ENCODE assay signal across 8 cellular contexts in the genomic region with DNA sequence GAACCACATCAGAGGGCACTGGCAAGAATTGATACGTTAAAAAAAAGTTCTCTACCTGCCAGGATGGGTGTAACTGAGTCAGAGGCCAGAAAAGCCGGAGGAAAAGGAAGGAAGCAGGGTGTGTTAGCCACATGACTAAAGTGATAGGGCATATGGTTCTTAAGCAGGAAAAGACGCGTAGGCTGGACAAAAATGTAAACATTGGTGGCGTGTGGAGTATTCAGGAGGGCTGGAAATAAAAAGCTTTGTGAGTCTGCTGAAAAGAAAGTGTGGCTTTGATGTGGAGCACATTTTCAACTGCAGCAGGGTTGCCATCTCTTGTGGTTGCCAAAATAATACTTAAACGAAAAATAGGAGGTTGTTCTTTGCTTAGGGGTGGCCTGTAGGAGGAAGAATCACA.
DNase-seq lines count a peak whose midpoint lies in the region; ATAC-seq and TF ChIP-seq lines count a peak whose summit lies in the region.
"Had no signal": no experiment of that assay in that cellular context is flagged by ENCODE, and none has a peak within 500 bp of the region (broad histone marks: within the 10 kb centered on the region; RNA-seq: fewer than 3 reads in every experiment).

No MANE protein-coding gene starts in this region.

- H3K4me3 ChIP-seq in RWPE2 (ENCODE audit: severe bottlenecking) = no peak overlapping the region

- H3K9me3 ChIP-seq in RWPE2 (ENCODE audit: severe bottlenecking) = no peaks in the 10 kb centered on the region

- DNase-seq in EL = peak; percentile 55
- DNase-seq in RWPE2 (ENCODE audit: low spot score) = no peak
- peak; percentile 40 for DNase-seq in astrocyte of the hippocampus (ENCODE audit: low read depth, low spot score)
- no peak for DNase-seq in nephron progenitor cell
- DNase-seq in NCI-H2081 (lab: John Stamatoyannopoulos, UW) = no peak
- DNase-seq: cortex of kidney had no signal

- no peaks in the 10 kb centered on the region for H3K27me3 Mint-ChIP-seq in nephron progenitor cell (ENCODE audit: low read depth, poor library complexity)

- H3K36me3 ChIP-seq in RWPE2 (ENCODE audit: low read depth) = no peaks in the 10 kb centered on the region

- no peaks in the 10 kb centered on the region for H3K27me3 ChIP-seq in RWPE2 (ENCODE audit: insufficient read depth, poor library complexity, severe bottlenecking)

- H3K36me3 Mint-ChIP-seq in nephron progenitor cell (ENCODE audit: low read depth) = peaks cover 4% of the 10 kb centered on the region

- H3K4me1 ChIP-seq in RWPE2 (ENCODE audit: insufficient read depth, poor library complexity, severe bottlenecking) = no peaks in the 10 kb centered on the region

- TF ChIP-seq CTCF in RWPE2 (IDR thresholded peaks at IDR 0.05; ENCODE audit: poor library complexity, severe bottlenecking) (no peak), nephron progenitor cell (IDR thresholded peaks at IDR 0.05) (no peak)

- H3K9me3 Mint-ChIP-seq in nephron progenitor cell = peaks cover 14% of the 10 kb centered on the region

- H3K4me1 Mint-ChIP-seq in nephron progenitor cell = peaks cover 14% of the 10 kb centered on the region

- H3K27ac ChIP-seq in RWPE2 (ENCODE audit: poor library complexity, severe bottlenecking) = no peak overlapping the region

- peak overlapping the region; percentile 3 for H3K27ac Mint-ChIP-seq in nephron progenitor cell

- ATAC-seq in RWPE2 (ENCODE audit: low read depth) = peak; percentile 65
- no peak for ATAC-seq in GM21528 (IDR thresholded peaks at IDR 0.05; ENCODE audit: low FRiP score, unreplicated experiment)
- ATAC-seq in GM18502 (IDR thresholded peaks at IDR 0.05; ENCODE audit: poor library complexity, unreplicated experiment) = no peak

- H3K4me3 Mint-ChIP-seq in nephron progenitor cell = no peak overlapping the region

Comparison
In these comparisons a context has a peak if more than half of its experiments do, and no peak if none do; other contexts are left out.
1. DNase-seq: peak in EL (single experiment) and astrocyte of the hippocampus (single experiment); none in RWPE2 (single experiment), nephron progenitor cell (single experiment) and NCI-H2081 (0 of 2).